Comparison of ENCODE assay signal across 25 cellular contexts in the genomic region with DNA sequence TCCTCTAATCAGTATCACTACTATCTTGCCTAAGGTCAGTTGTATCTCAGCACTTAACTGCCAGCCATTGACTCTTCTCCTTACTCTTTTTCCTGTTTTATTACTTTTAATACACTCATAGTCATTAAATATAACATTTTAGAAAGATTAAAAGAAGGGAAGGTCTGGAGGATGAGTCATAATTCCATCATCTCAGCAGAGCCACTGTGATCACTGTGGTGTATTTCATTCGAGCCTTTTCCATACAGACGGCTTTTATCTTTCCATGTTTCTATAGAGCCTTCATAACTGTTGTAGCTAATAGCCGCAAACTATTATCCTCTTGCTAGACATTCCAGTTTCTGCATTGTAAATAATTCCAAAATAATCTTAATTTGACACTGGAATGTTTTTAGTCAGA. TPM values are rescaled to one million over a fixed set of nuclear protein-coding genes. Genes with fewer than 3 reads are reported as not detected.
DNase-seq lines count a peak whose midpoint lies in the region; ATAC-seq and TF ChIP-seq lines count a peak whose summit lies in the region.
"Had no signal": no experiment of that assay in that cellular context is flagged by ENCODE, and none has a peak within 500 bp of the region (broad histone marks: within the 10 kb centered on the region; RNA-seq: fewer than 3 reads in every experiment).

No MANE protein-coding gene starts in this region.

- no peaks in the 10 kb centered on the region for H3K9me3 ChIP-seq in HEK293 (ENCODE audit: control insufficient read depth, insufficient read depth, low read depth, low read length)
- H3K9me3 ChIP-seq in vagina: no peaks in the 10 kb centered on the region
- H3K9me3 ChIP-seq: psoas muscle had no signal

- no peaks in the 10 kb centered on the region for H3K27me3 ChIP-seq in vagina
- H3K27me3 ChIP-seq: cardiac muscle cell had no signal

- peak; percentile 48 for ATAC-seq in SK-N-SH treated with all-trans-retinoic acid at 6 μM for 48 hours
- ATAC-seq in GM21515 (IDR thresholded peaks at IDR 0.05; ENCODE audit: unreplicated experiment): no peak
- ATAC-seq: left cardiac atrium, psoas muscle, WTC11 had no signal

- no peak for TF ChIP-seq CTCF in HEK293 (tag by site-specific recombination; IDR thresholded peaks at IDR 0.05)
- TF ChIP-seq CTCF in vagina (IDR thresholded peaks at IDR 0.05): no peak

- H3K4me1 ChIP-seq in HEK293 (ENCODE audit: control insufficient read depth, insufficient read depth, low read length) (no peaks in the 10 kb centered on the region), vagina (peaks cover 13% of the 10 kb centered on the region)
- H3K4me1 ChIP-seq: psoas muscle had no signal

- no peak for TF ChIP-seq POLR2A in vagina (IDR thresholded peaks at IDR 0.05)

- H3K36me3 ChIP-seq in HEK293 (ENCODE audit: control insufficient read depth in 2 of 2, insufficient read depth in 1 of 2, low read length in 2 of 2): no peaks in the 10 kb centered on the region
- no peaks in the 10 kb centered on the region for H3K36me3 ChIP-seq in vagina
- H3K36me3 ChIP-seq: cardiac muscle cell had no signal

- H3K27ac ChIP-seq in HEK293 (ENCODE audit: extremely low read depth, low read depth, low read length): no peak overlapping the region
- no peak overlapping the region for H3K27ac ChIP-seq in vagina
- H3K27ac ChIP-seq: cardiac muscle cell, psoas muscle had no signal

- H3K4me3 ChIP-seq in HEK293 (ENCODE audit: low read depth, low read length): no peak overlapping the region
- H3K4me3 ChIP-seq in vagina: no peak overlapping the region
- H3K4me3 ChIP-seq: cardiac muscle cell, psoas muscle had no signal

- intact Hi-C loops in vagina (cut with DNase I): no loop called here

- POLR2A ChIA-PET in HEK293 (lab: Yijun Ruan, JAX): no interaction called here

- CTCF ChIA-PET in HEK293 (lab: Yijun Ruan, JAX): no interaction called here

- peak; percentile 24 for DNase-seq in AG08395 (ENCODE audit: low spot score)
- peak; percentile 53 for DNase-seq in hepatic stellate cell (ENCODE audit: low spot score)
- no peak for DNase-seq in SK-N-DZ (ENCODE audit: low spot score)
- no peak for DNase-seq in AML-193 (lab: John Stamatoyannopoulos, UW)
- no peak for DNase-seq in vagina (ENCODE audit: extremely low spot score in 2 of 2)
- DNase-seq: ACHN; activated CD4-positive, alpha-beta T cell treated with anti-CD3 and anti-CD28 coated beads, Interleukin-2, amount 50 U/mL, for 1 hour; activated naive CD4-positive, alpha-beta T cell treated with anti-CD3 and anti-CD28 coated beads for 36 hours; anterior cingulate cortex; cortex of kidney; KBM-7; left cardiac atrium; MV-4-11; NCI-H1694; NCI-H526 treated with DMSO at 0.1 percent for 48 hours; psoas muscle; stimulated activated CD8-positive, alpha-beta memory T cell treated with anti-CD3 and anti-CD28 coated beads, Interleukin-4, amount 100 ng/mL, for 48 hours; trophoblast cell had no signal

TF ChIP-seq in HEK293, 187 proteins besides CTCF, POLR2A, EP300 and RAD21 (continues in another document):
- TF ChIP-seq, protein P1, sequence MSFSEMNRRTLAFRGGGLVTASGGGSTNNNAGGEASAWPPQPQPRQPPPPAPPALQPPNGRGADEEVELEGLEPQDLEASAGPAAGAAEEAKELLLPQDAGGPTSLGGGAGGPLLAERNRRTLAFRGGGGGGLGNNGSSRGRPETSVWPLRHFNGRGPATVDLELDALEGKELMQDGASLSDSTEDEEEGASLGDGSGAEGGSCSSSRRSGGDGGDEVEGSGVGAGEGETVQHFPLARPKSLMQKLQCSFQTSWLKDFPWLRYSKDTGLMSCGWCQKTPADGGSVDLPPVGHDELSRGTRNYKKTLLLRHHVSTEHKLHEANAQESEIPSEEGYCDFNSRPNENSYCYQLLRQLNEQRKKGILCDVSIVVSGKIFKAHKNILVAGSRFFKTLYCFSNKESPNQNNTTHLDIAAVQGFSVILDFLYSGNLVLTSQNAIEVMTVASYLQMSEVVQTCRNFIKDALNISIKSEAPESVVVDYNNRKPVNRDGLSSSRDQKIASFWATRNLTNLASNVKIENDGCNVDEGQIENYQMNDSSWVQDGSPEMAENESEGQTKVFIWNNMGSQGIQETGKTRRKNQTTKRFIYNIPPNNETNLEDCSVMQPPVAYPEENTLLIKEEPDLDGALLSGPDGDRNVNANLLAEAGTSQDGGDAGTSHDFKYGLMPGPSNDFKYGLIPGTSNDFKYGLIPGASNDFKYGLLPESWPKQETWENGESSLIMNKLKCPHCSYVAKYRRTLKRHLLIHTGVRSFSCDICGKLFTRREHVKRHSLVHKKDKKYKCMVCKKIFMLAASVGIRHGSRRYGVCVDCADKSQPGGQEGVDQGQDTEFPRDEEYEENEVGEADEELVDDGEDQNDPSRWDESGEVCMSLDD (tag by site-specific recombination; IDR thresholded peaks at IDR 0.05): no peak
- TF ChIP-seq PRDM4 (tag by site-specific recombination; IDR thresholded peaks at IDR 0.05) (no peak), ZNF600 (tag by site-specific recombination; IDR thresholded peaks at IDR 0.05) (no peak)

TF ChIP-seq in SK-N-SH treated with all-trans-retinoic acid at 6 μM for 48 hours, 23 proteins besides CTCF, POLR2A, EP300 and RAD21:
- TF ChIP-seq CSDC2 (CRISPR knock-in tag; IDR thresholded peaks at IDR 0.05) (no peak), PATZ1 (CRISPR knock-in tag; IDR thresholded peaks at IDR 0.05; ENCODE audit: borderline replicate concordance) (no peak), ESRRG (CRISPR knock-in tag; IDR thresholded peaks at IDR 0.05) (no peak), POU6F1 (CRISPR knock-in tag; IDR thresholded peaks at IDR 0.05; ENCODE audit: borderline replicate concordance, low read depth) (no peak)

RNA-seq across cellular contexts. Expression of gene FLT1, which starts 4.7 kb away (rescaled TPM):
- not detected in 2 replicates for polyA plus RNA-seq in SK-N-DZ (2014; cell fraction: cytosol; rRNA removed)
- polyA plus RNA-seq in SK-N-DZ (2014; cell fraction: nucleus; rRNA removed): not detected in 2 replicates
- total RNA-seq in vagina: 18.9 TPM
- total RNA-seq: myocyte had no signal
- polyA plus RNA-seq: CD14-positive monocyte had no signal

Comparison
In these comparisons a context has a peak if more than half of its experiments do, and no peak if none do; other contexts are left out.
1. DNase-seq: peak in AG08395 (single experiment) and hepatic stellate cell (single experiment); none in SK-N-DZ (single experiment), AML-193 (0 of 2) and vagina (0 of 2).